Comparison of ENCODE assay signal across 15 cellular contexts in genomic region chr14:22508662-22509035, GRCh38.
A peak's percentile ranks its signal among the peaks of the same experiment; 100 is the strongest.
DNase-seq lines count a peak whose midpoint lies in the region; ATAC-seq lines count a peak whose summit lies in the region.
"Had no signal": no experiment of that assay in that cellular context is flagged by ENCODE, and none has a peak within 500 bp of the region (broad histone marks: within the 10 kb centered on the region; RNA-seq: fewer than 3 reads in every experiment).

No MANE protein-coding gene starts in this region.

- H3K36me3 ChIP-seq in naive thymus-derived CD4-positive, alpha-beta T cell (ENCODE audit: control insufficient read depth in 2 of 3, insufficient read depth in 3 of 3, low read length in 3 of 3), result peaks cover 10 to 13% (median 10%) of the 10 kb centered on the region in 3 experiments
- H3K36me3 ChIP-seq: thyroid gland had no signal

- no peak for ATAC-seq in activated CD4-positive, alpha-beta T cell treated with anti-CD3 and anti-CD28 coated beads for 36 hours
- ATAC-seq in activated CD8-positive, alpha-beta T cell treated with anti-CD3 and anti-CD28 coated beads, Interleukin-2, amount 10 ng/mL, durations not matched to agents 7 days and 5 days, result no peak
- ATAC-seq in naive thymus-derived CD4-positive, alpha-beta T cell, result no peak
- ATAC-seq in HG03354 (IDR thresholded peaks at IDR 0.05; ENCODE audit: poor library complexity, severe bottlenecking, unreplicated experiment), result no peak

- CTCF ChIA-PET in activated CD4-positive, alpha-beta T cell treated with anti-CD3 and anti-CD28 coated beads for 36 hours (lab: Charles Lee), result interaction anchor here (0.7 to 4.7 kb wide), 8 partner anchors 10 to 62 kb away, joined by 3 to 25 read pairs (median 10); no protein-coding TSS in a partner anchor
- CTCF ChIA-PET in activated CD8-positive, alpha-beta T cell treated with anti-CD3 and anti-CD28 coated beads, Interleukin-2, amount 10 ng/mL, durations not matched to agents 7 days and 5 days (lab: Charles Lee), result interaction anchor here (0.8 to 5.0 kb wide), 13 partner anchors 8 to 530 kb away, joined by 3 to 29 read pairs (median 3); no protein-coding TSS in a partner anchor
- CTCF ChIA-PET in naive thymus-derived CD4-positive, alpha-beta T cell (lab: Charles Lee), result interaction anchor here (1.5 to 3.2 kb wide), 3 partner anchors 11 to 48 kb away, joined by 4 to 12 read pairs (median 11); no protein-coding TSS in a partner anchor

- no peaks in the 10 kb centered on the region for H3K9me3 ChIP-seq in naive thymus-derived CD4-positive, alpha-beta T cell (ENCODE audit: control insufficient read depth in 2 of 3, low read length in 3 of 3)
- H3K9me3 ChIP-seq: thyroid gland had no signal

- DNase-seq in activated CD4-positive, alpha-beta T cell treated with anti-CD3 and anti-CD28 coated beads for 36 hours, result no peak
- no peak for DNase-seq in activated CD4-positive, alpha-beta T cell treated with anti-CD3 and anti-CD28 coated beads for 1 hour
- no peak for DNase-seq in activated CD8-positive, alpha-beta T cell treated with anti-CD3 and anti-CD28 coated beads, Interleukin-2, amount 10 ng/mL, durations not matched to agents 7 days and 5 days
- DNase-seq in naive thymus-derived CD4-positive, alpha-beta T cell, result no peak
- no peak for DNase-seq in activated effector memory CD4-positive, alpha-beta T cell treated with anti-CD3 and anti-CD28 coated beads, Interleukin-2, amount 50 U/mL, for 16 hours
- DNase-seq in OCI-M2 (lab: John Stamatoyannopoulos, UW; ENCODE audit: unreplicated experiment), result no peak
- DNase-seq: activated CD4-positive, CD25-positive, alpha-beta regulatory T cell; Calu3; GDM1; hypothalamus; NCI-H526; thyroid gland had no signal

- H3K4me1 ChIP-seq in naive thymus-derived CD4-positive, alpha-beta T cell (ENCODE audit: control insufficient read depth in 2 of 2, insufficient read depth in 2 of 2, low read length in 2 of 2), result peaks cover 57 to 64% of the 10 kb centered on the region in 2 donors

- H3K27me3 Mint-ChIP-seq in activated CD4-positive, alpha-beta T cell treated with anti-CD3 and anti-CD28 coated beads for 36 hours, result no peaks in the 10 kb centered on the region
- no peaks in the 10 kb centered on the region for H3K27me3 Mint-ChIP-seq in activated CD8-positive, alpha-beta T cell treated with anti-CD3 and anti-CD28 coated beads, Interleukin-2, amount 10 ng/mL, durations not matched to agents 7 days and 5 days (ENCODE audit: low read depth)
- H3K27me3 Mint-ChIP-seq in naive thymus-derived CD4-positive, alpha-beta T cell, result no peaks in the 10 kb centered on the region

- peak overlapping the region; percentile 98 for H3K27ac Mint-ChIP-seq in activated CD4-positive, alpha-beta T cell treated with anti-CD3 and anti-CD28 coated beads for 36 hours
- peak overlapping the region; percentile 97 for H3K27ac Mint-ChIP-seq in activated CD8-positive, alpha-beta T cell treated with anti-CD3 and anti-CD28 coated beads, Interleukin-2, amount 10 ng/mL, durations not matched to agents 7 days and 5 days
- H3K27ac Mint-ChIP-seq in naive thymus-derived CD4-positive, alpha-beta T cell, result peak overlapping the region; percentile 92 to 99 (median 96)

- POLR2A ChIA-PET in activated CD4-positive, alpha-beta T cell treated with anti-CD3 and anti-CD28 coated beads for 36 hours (lab: Charles Lee), result interaction anchor here (0.6 to 2.7 kb wide), 7 partner anchors 9 to 1511 kb away, joined by 3 to 34 read pairs (median 4); no protein-coding TSS in a partner anchor
- POLR2A ChIA-PET in activated CD8-positive, alpha-beta T cell treated with anti-CD3 and anti-CD28 coated beads, Interleukin-2, amount 10 ng/mL, durations not matched to agents 7 days and 5 days (lab: Charles Lee), result interaction anchor here (0.7 to 28.1 kb wide), 12 partner anchors 5 to 501 kb away, joined by 3 to 904 read pairs (median 6); no protein-coding TSS in a partner anchor
- POLR2A ChIA-PET in naive thymus-derived CD4-positive, alpha-beta T cell (lab: Charles Lee), result interaction anchor here (0.8 to 36.7 kb wide), 10 partner anchors 2 to 657 kb away, joined by 3 to 709 read pairs (median 104); no protein-coding TSS in a partner anchor

- intact Hi-C loops in activated CD4-positive, alpha-beta T cell treated with anti-CD3 and anti-CD28 coated beads for 36 hours (cut with DNase I, micrococcal nuclease), result loop anchor here (5.0 to 10.0 kb wide), 6 partner anchors 281 to 661 kb away; no protein-coding TSS in a partner anchor
- intact Hi-C loops in naive thymus-derived CD4-positive, alpha-beta T cell (cut with micrococcal nuclease), result loop anchor here in 1 of 2 donors (2.0 to 5.0 kb wide), 4 partner anchors 286 to 786 kb away; no protein-coding TSS in a partner anchor

- peak overlapping the region; percentile 90 for H3K27ac ChIP-seq in naive thymus-derived CD4-positive, alpha-beta T cell (ENCODE audit: low read depth, low read length)
- H3K27ac ChIP-seq: thyroid gland had no signal

- H3K4me3 Mint-ChIP-seq in activated CD4-positive, alpha-beta T cell treated with anti-CD3 and anti-CD28 coated beads for 36 hours, result peak overlapping the region; percentile 84
- peak overlapping the region; percentile 84 for H3K4me3 Mint-ChIP-seq in activated CD8-positive, alpha-beta T cell treated with anti-CD3 and anti-CD28 coated beads, Interleukin-2, amount 10 ng/mL, durations not matched to agents 7 days and 5 days
- H3K4me3 Mint-ChIP-seq in naive thymus-derived CD4-positive, alpha-beta T cell, result peak overlapping the region; percentile 79 to 95 (median 87)
- H3K4me3 Mint-ChIP-seq: brain had no signal

- H3K27me3 ChIP-seq in naive thymus-derived CD4-positive, alpha-beta T cell (ENCODE audit: control insufficient read depth in 2 of 2, insufficient read depth in 2 of 2, low read length in 2 of 2), result no peaks in the 10 kb centered on the region
- H3K27me3 ChIP-seq: thyroid gland had no signal

- H3K4me1 Mint-ChIP-seq in activated CD4-positive, alpha-beta T cell treated with anti-CD3 and anti-CD28 coated beads for 36 hours, result peaks cover 47% of the 10 kb centered on the region
- H3K4me1 Mint-ChIP-seq in activated CD8-positive, alpha-beta T cell treated with anti-CD3 and anti-CD28 coated beads, Interleukin-2, amount 10 ng/mL, durations not matched to agents 7 days and 5 days (ENCODE audit: low read depth), result peaks cover 82% of the 10 kb centered on the region
- H3K4me1 Mint-ChIP-seq in naive thymus-derived CD4-positive, alpha-beta T cell, result peaks cover 30 to 88% (median 84%) of the 10 kb centered on the region in 7 donors

- H3K9me3 Mint-ChIP-seq in activated CD4-positive, alpha-beta T cell treated with anti-CD3 and anti-CD28 coated beads for 36 hours (ENCODE audit: low read depth), result no peaks in the 10 kb centered on the region
- no peaks in the 10 kb centered on the region for H3K9me3 Mint-ChIP-seq in activated CD8-positive, alpha-beta T cell treated with anti-CD3 and anti-CD28 coated beads, Interleukin-2, amount 10 ng/mL, durations not matched to agents 7 days and 5 days (ENCODE audit: insufficient read depth)
- H3K9me3 Mint-ChIP-seq in naive thymus-derived CD4-positive, alpha-beta T cell, result no peaks in the 10 kb centered on the region
- H3K9me3 Mint-ChIP-seq: brain had no signal

- peak overlapping the region; percentile 62 for H3K4me3 ChIP-seq in GM08714 (ENCODE audit: low read length)
- H3K4me3 ChIP-seq in naive thymus-derived CD4-positive, alpha-beta T cell (ENCODE audit: low read length), result peak overlapping the region; percentile 51
- H3K4me3 ChIP-seq: thyroid gland had no signal

- H3K36me3 Mint-ChIP-seq in activated CD4-positive, alpha-beta T cell treated with anti-CD3 and anti-CD28 coated beads for 36 hours (ENCODE audit: low read depth), result peaks cover 94% of the 10 kb centered on the region
- peaks cover 90% of the 10 kb centered on the region for H3K36me3 Mint-ChIP-seq in activated CD8-positive, alpha-beta T cell treated with anti-CD3 and anti-CD28 coated beads, Interleukin-2, amount 10 ng/mL, durations not matched to agents 7 days and 5 days (ENCODE audit: low read depth)
- peaks cover 8 to 88% (median 72%) of the 10 kb centered on the region in 5 donors for H3K36me3 Mint-ChIP-seq in naive thymus-derived CD4-positive, alpha-beta T cell
- H3K36me3 Mint-ChIP-seq: brain had no signal
